Comparison of ENCODE assay signal across 18 cellular contexts in genomic region chr2:166357068-166357949, GRCh38. TPM values are rescaled to one million over a fixed set of nuclear protein-coding genes. Genes with fewer than 3 reads are reported as not detected.
DNase-seq lines count a peak whose midpoint lies in the region; ATAC-seq, FAIRE-seq and TF ChIP-seq lines count a peak whose summit lies in the region.
"Had no signal": no experiment of that assay in that cellular context is flagged by ENCODE, and none has a peak within 500 bp of the region (broad histone marks: within the 10 kb centered on the region; RNA-seq: fewer than 3 reads in every experiment).

No MANE protein-coding gene starts in this region.

- H3K4me1 ChIP-seq in CD8-positive, alpha-beta memory T cell (ENCODE audit: insufficient read depth, low read length) = no peaks in the 10 kb centered on the region
- no peaks in the 10 kb centered on the region for H3K4me1 ChIP-seq in H1 (replicated peaks in 1 of 4; ENCODE audit: control insufficient read depth in 3 of 4, insufficient read depth in 4 of 4, low read length in 3 of 4)
- no peaks in the 10 kb centered on the region for H3K4me1 ChIP-seq in upper lobe of left lung
- H3K4me1 ChIP-seq in vagina = no peaks in the 10 kb centered on the region

- H2BK120ac ChIP-seq in H1 (replicated peaks; ENCODE audit: low read depth, low read length) = no peak overlapping the region

- intact Hi-C loops in vagina (cut with DNase I) = no loop called here

- ATAC-seq in upper lobe of left lung (ENCODE audit: low FRiP score in 2 of 2) = no peak
- ATAC-seq: CD8-positive, alpha-beta T cell had no signal

- 80% methylated on average over 7 of the region's 7 CpGs; no CpG with 5 or more reads in 1 of the 2 experiments for WGBS in H1 (ENCODE audit: extremely low coverage in 1 of 2, insufficient coverage in 1 of 2, insufficient read length in 1 of 2, insufficient replicate concordance in 2 of 2, low coverage in 1 of 2, low lambda C conversion rate in 2 of 2, missing lambda C conversion rate in 1 of 2), 2 experiments
- 87 to 93% methylated on average over 7 of the region's 7 CpGs for WGBS in upper lobe of left lung, 2 donors

- no peak overlapping the region for H4K5ac ChIP-seq in H1 (ENCODE audit: insufficient read length, low read depth, low read length)

- H3K27me3 ChIP-seq in CD8-positive, alpha-beta memory T cell (ENCODE audit: insufficient read depth, low read length, poor library complexity, severe bottlenecking) = no peaks in the 10 kb centered on the region
- no peaks in the 10 kb centered on the region for H3K27me3 ChIP-seq in H1 (replicated peaks in 1 of 4; ENCODE audit: control insufficient read depth in 3 of 4, extremely low read depth in 1 of 4, insufficient read depth in 3 of 4, low read length in 3 of 4)
- H3K27me3 ChIP-seq in upper lobe of left lung = no peaks in the 10 kb centered on the region
- H3K27me3 ChIP-seq in vagina = no peaks in the 10 kb centered on the region

- no peak overlapping the region for H3K4me3 Mint-ChIP-seq in CD8-positive, alpha-beta memory T cell
- no peak overlapping the region for H3K4me3 Mint-ChIP-seq in HFFc6
- H3K4me3 Mint-ChIP-seq: CD14-positive monocyte; CD8-positive, alpha-beta T cell had no signal

- FAIRE-seq in H1 (lab: Jason Lieb, UNC) = no peak
- FAIRE-seq: GM12892 had no signal

- POLR2A ChIA-PET in CD8-positive, alpha-beta memory T cell (lab: Charles Lee) = no interaction called here
- POLR2A ChIA-PET in H1 (lab: Charles Lee; ENCODE audit: partially characterized antibody) = no interaction called here
- POLR2A ChIA-PET in HEK293T (lab: Yijun Ruan, JAX) = no interaction called here

- TF ChIP-seq EP300 in H1 (IDR thresholded peaks at IDR 0.05; ENCODE audit: borderline replicate concordance in 1 of 2, low read depth in 2 of 2, low read length in 2 of 2) (no peak), upper lobe of left lung (IDR thresholded peaks at IDR 0.05) (no peak)

- no peaks in the 10 kb centered on the region for H3K36me3 Mint-ChIP-seq in CD8-positive, alpha-beta memory T cell
- peaks cover 13% of the 10 kb centered on the region; the same call in 1 of the 2 replicates for H3K36me3 Mint-ChIP-seq in HFFc6 (ENCODE audit: low read depth)
- H3K36me3 Mint-ChIP-seq: CD14-positive monocyte; CD8-positive, alpha-beta T cell had no signal

- H2AK5ac ChIP-seq in H1 (ENCODE audit: low read depth, low read length) = no peak overlapping the region

- H4K91ac ChIP-seq in H1 (replicated peaks; ENCODE audit: insufficient read length, low read length) = no peak overlapping the region

- H3K79me1 ChIP-seq in H1 (ENCODE audit: low read depth, low read length) = no peaks in the 10 kb centered on the region

- no peak overlapping the region for H2BK20ac ChIP-seq in H1 (ENCODE audit: low read length)

- DNase-seq in CD8-positive, alpha-beta memory T cell = no peak
- no peak for DNase-seq in HFFc6
- DNase-seq in SK-N-MC (ENCODE audit: low read depth, low spot score) = no peak
- no peak for DNase-seq in H1 (ENCODE audit: low read depth in 1 of 2, low spot score in 2 of 2)
- no peak for DNase-seq in HEK293T (ENCODE audit: extremely low spot score)
- no peak for DNase-seq in upper lobe of left lung
- no peak for DNase-seq in vagina (ENCODE audit: extremely low spot score in 2 of 2)
- no peak for DNase-seq in stimulated activated CD4-positive, alpha-beta T cell treated with anti-CD3 and anti-CD28 coated beads, Interleukin-4, amount 100 ng/mL, for 24 hours
- DNase-seq: Caco-2; CD8-positive, alpha-beta T cell; DND-41; GDM1; GOT3; KG1 had no signal

- no peaks in the 10 kb centered on the region for H3K23me2 ChIP-seq in H1 (ENCODE audit: low read depth, low read length)

- no peak for TF ChIP-seq RAD21 in H1 (IDR thresholded peaks at IDR 0.05 in 1 of 2, conservative IDR thresholded peaks at IDR 0.05 in 1 of 2; ENCODE audit: low read depth in 2 of 2, low read length in 2 of 2)

- H3K4me3 ChIP-seq in CD8-positive, alpha-beta memory T cell (ENCODE audit: low read length) = no peak overlapping the region
- no peak overlapping the region for H3K4me3 ChIP-seq in SK-N-MC
- no peak overlapping the region for H3K4me3 ChIP-seq in H1 (ENCODE audit: extremely low read depth in 1 of 4, insufficient read depth in 2 of 4, low read depth in 3 of 4, low read length in 4 of 4)
- no peak overlapping the region for H3K4me3 ChIP-seq in upper lobe of left lung
- no peak overlapping the region for H3K4me3 ChIP-seq in vagina
- H3K4me3 ChIP-seq: HAP-1 had no signal

- no peak overlapping the region for H4K8ac ChIP-seq in H1 (ENCODE audit: extremely low read depth, insufficient read depth, low read length)

- no peaks in the 10 kb centered on the region for H3K79me2 ChIP-seq in H1 (ENCODE audit: control insufficient read depth in 1 of 2, insufficient read depth in 2 of 2, low read length in 2 of 2)

- H3K4me2 ChIP-seq in H1 (ENCODE audit: insufficient read depth in 1 of 2, low read depth in 2 of 2, low read length in 2 of 2) = no peak overlapping the region

- no peaks in the 10 kb centered on the region for H3K9me3 ChIP-seq in CD8-positive, alpha-beta memory T cell (ENCODE audit: low read length)
- no peaks in the 10 kb centered on the region for H3K9me3 ChIP-seq in SK-N-MC (ENCODE audit: low read depth, low read length)
- no peaks in the 10 kb centered on the region for H3K9me3 ChIP-seq in H1 (ENCODE audit: insufficient read depth in 2 of 2, low read depth in 1 of 2, low read length in 1 of 2)
- H3K9me3 ChIP-seq in upper lobe of left lung = no peaks in the 10 kb centered on the region
- no peaks in the 10 kb centered on the region for H3K9me3 ChIP-seq in vagina
- H3K9me3 ChIP-seq: Caco-2, HAP-1 had no signal

- H2AFZ ChIP-seq in H1 (ENCODE audit: low read length) = no peak overlapping the region

- no peaks in the 10 kb centered on the region for H3K36me3 ChIP-seq in CD8-positive, alpha-beta memory T cell (ENCODE audit: insufficient read depth, low read length)
- H3K36me3 ChIP-seq in SK-N-MC (ENCODE audit: insufficient read depth, low read length) (no peaks in the 10 kb centered on the region), H1 (ENCODE audit: control insufficient read depth in 2 of 4, insufficient read depth in 4 of 4, low read length in 3 of 4) (no peaks in the 10 kb centered on the region), upper lobe of left lung (no peaks in the 10 kb centered on the region), vagina (no peaks in the 10 kb centered on the region)
- H3K36me3 ChIP-seq: HAP-1 had no signal

- TF ChIP-seq CTCF in HFFc6 (IDR thresholded peaks at IDR 0.05) (no peak), H1 (IDR thresholded peaks at IDR 0.05; ENCODE audit: control extremely low read depth in 1 of 3, insufficient read depth in 1 of 3, low read depth in 1 of 3, low read length in 3 of 3) (no peak), upper lobe of left lung (IDR thresholded peaks at IDR 0.05) (no peak), vagina (IDR thresholded peaks at IDR 0.05) (no peak)

- CTCF ChIA-PET in CD8-positive, alpha-beta memory T cell (lab: Charles Lee) = no interaction called here
- CTCF ChIA-PET in H1 (lab: Charles Lee; ENCODE audit: partially characterized antibody) (interaction anchor here (0.6 to 1.9 kb wide), 6 partner anchors 10 to 159 kb away, joined by 3 to 4 read pairs (median 3); no protein-coding TSS in a partner anchor), HEK293T (lab: Yijun Ruan, JAX) (no interaction called here)

- H3K18ac ChIP-seq in H1 (ENCODE audit: extremely low read depth, low read length) = no peak overlapping the region

- H3K14ac ChIP-seq in H1 (ENCODE audit: insufficient read length) = no peak overlapping the region

- H3K9ac ChIP-seq in SK-N-MC (ENCODE audit: insufficient read length) = no peak overlapping the region
- H3K9ac ChIP-seq in H1 (replicated peaks in 1 of 4; ENCODE audit: extremely low read depth in 1 of 4, low read depth in 3 of 4, low read length in 3 of 4) = no peak overlapping the region

- H2BK5ac ChIP-seq in H1 (ENCODE audit: low read depth, low read length) = no peak overlapping the region

- no peak overlapping the region for H3K56ac ChIP-seq in H1 (replicated peaks; ENCODE audit: insufficient read length, low read depth, low read length)

- no peaks in the 10 kb centered on the region for H3K4me1 Mint-ChIP-seq in CD8-positive, alpha-beta memory T cell
- H3K4me1 Mint-ChIP-seq in HFFc6 (ENCODE audit: low read depth) = peaks cover 56% of the 10 kb centered on the region
- H3K4me1 Mint-ChIP-seq: CD14-positive monocyte had no signal

- H3K27me3 Mint-ChIP-seq in CD8-positive, alpha-beta memory T cell = no peaks in the 10 kb centered on the region
- H3K27me3 Mint-ChIP-seq in HFFc6 (ENCODE audit: insufficient read depth) = no peaks in the 10 kb centered on the region

- H3K4ac ChIP-seq in H1 (replicated peaks; ENCODE audit: insufficient read length, low read depth, low read length) = no peak overlapping the region

- H3K27ac ChIP-seq in CD8-positive, alpha-beta memory T cell (ENCODE audit: low read depth, low read length) = peak overlapping the region; percentile 25
- H3K27ac ChIP-seq in SK-N-MC = 0 out of 2 replicates have a peak overlapping the region, but pooled peaks have one; percentile 12
- no peak overlapping the region for H3K27ac ChIP-seq in H1 (ENCODE audit: low read depth, low read length)
- no peak overlapping the region for H3K27ac ChIP-seq in upper lobe of left lung
- H3K27ac ChIP-seq in vagina = no peak overlapping the region
- H3K27ac ChIP-seq: HL-60 had no signal

- no peak overlapping the region for H3K27ac Mint-ChIP-seq in CD8-positive, alpha-beta memory T cell
- peak overlapping the region; percentile 4; the same call in 1 of the 2 replicates for H3K27ac Mint-ChIP-seq in HFFc6
- H3K27ac Mint-ChIP-seq: CD14-positive monocyte; CD8-positive, alpha-beta T cell had no signal

- TF ChIP-seq POLR2A in H1 (IDR thresholded peaks at IDR 0.05; ENCODE audit: control extremely low read depth in 1 of 2, low read depth in 2 of 2, low read length in 2 of 2) (no peak), upper lobe of left lung (IDR thresholded peaks at IDR 0.05) (no peak), vagina (IDR thresholded peaks at IDR 0.05) (no peak)

- H2BK12ac ChIP-seq in H1 (ENCODE audit: low read depth, low read length) = no peak overlapping the region

- H3K9me3 Mint-ChIP-seq in CD8-positive, alpha-beta memory T cell = peaks cover 0 to 6% (median 0%) of the 10 kb centered on the region in 5 donors
- no peaks in the 10 kb centered on the region for H3K9me3 Mint-ChIP-seq in HFFc6
- H3K9me3 Mint-ChIP-seq: CD8-positive, alpha-beta T cell had no signal

- H4K20me1 ChIP-seq in H1 (replicated peaks in 1 of 2; ENCODE audit: control insufficient read depth in 1 of 2, insufficient read depth in 2 of 2, low read length in 2 of 2) = no peaks in the 10 kb centered on the region

- no peak overlapping the region for H3K23ac ChIP-seq in H1 (ENCODE audit: insufficient read length)

- H2BK15ac ChIP-seq in H1 (ENCODE audit: low read length) = no peak overlapping the region

RNA-seq across cellular contexts. Expression of gene SCN9A, which starts 18.4 kb away (rescaled TPM):
- not detected for total RNA-seq in CD8-positive, alpha-beta memory T cell
- not detected for polyA plus RNA-seq in CD8-positive, alpha-beta memory T cell
- 10 to 100 TPM; 41.1 to 66.1 (median 55.8) TPM for total RNA-seq in HFFc6 (2021; fragmentation: NEBNext Ultra II Directional; extraction: Animal tissue kit (Norgen Biotek cat#: 25700))
- total RNA-seq in H1 (2021; fragmentation: NEBNext Ultra II Directional; extraction: Animal tissue kit (Norgen Biotek cat#: 25700)) = 6.1 and 6.2 TPM in 2 replicates
- polyA plus RNA-seq in H1 (2011; rRNA removed) = 1.6 and 2.0 TPM in 2 replicates
- polyA plus RNA-seq in H1 (2011; cell fraction: cytosol; rRNA removed) = 2.3 TPM
- polyA plus RNA-seq in H1 (2011; cell fraction: nucleus; rRNA removed) = 4.0 TPM
- 1.0 to 4.0 TPM (median 2.1 TPM) in 4 replicates for polyA plus RNA-seq in H1 (2012, experiment 1 of 2)
- polyA plus RNA-seq in H1 (2012, experiment 2 of 2) = 0.18 TPM
- polyA plus RNA-seq in H1 (2013, experiment 1 of 2) = 6.0 TPM
- 5.2 TPM for polyA plus RNA-seq in H1 (2013, experiment 2 of 2)
- polyA minus RNA-seq in H1 (2011; rRNA and poly(A)+ RNA removed) = 13.7 and 15.7 TPM in 2 replicates
- 4.3 TPM for polyA minus RNA-seq in H1 (2011; cell fraction: cytosol; rRNA and poly(A)+ RNA removed)
- polyA minus RNA-seq in H1 (2011; cell fraction: nucleus; rRNA and poly(A)+ RNA removed) = 17.8 TPM
- total RNA-seq in upper lobe of left lung = 10 to 100 TPM in 3 of 6 donors, 1 to 10 TPM in 3; 5.8 to 24.1 (median 9.8) TPM
- 4.9 TPM for total RNA-seq in vagina
- total RNA-seq: CD8-positive, alpha-beta T cell had no signal

Comparison
In these comparisons a context has a peak if more than half of its experiments do, and no peak if none do; other contexts are left out.
1. H3K27ac ChIP-seq: peak in CD8-positive, alpha-beta memory T cell (single experiment) and SK-N-MC (single experiment); none in H1 (single experiment), upper lobe of left lung (0 of 4) and vagina (single experiment).